In the genomic region with DNA sequence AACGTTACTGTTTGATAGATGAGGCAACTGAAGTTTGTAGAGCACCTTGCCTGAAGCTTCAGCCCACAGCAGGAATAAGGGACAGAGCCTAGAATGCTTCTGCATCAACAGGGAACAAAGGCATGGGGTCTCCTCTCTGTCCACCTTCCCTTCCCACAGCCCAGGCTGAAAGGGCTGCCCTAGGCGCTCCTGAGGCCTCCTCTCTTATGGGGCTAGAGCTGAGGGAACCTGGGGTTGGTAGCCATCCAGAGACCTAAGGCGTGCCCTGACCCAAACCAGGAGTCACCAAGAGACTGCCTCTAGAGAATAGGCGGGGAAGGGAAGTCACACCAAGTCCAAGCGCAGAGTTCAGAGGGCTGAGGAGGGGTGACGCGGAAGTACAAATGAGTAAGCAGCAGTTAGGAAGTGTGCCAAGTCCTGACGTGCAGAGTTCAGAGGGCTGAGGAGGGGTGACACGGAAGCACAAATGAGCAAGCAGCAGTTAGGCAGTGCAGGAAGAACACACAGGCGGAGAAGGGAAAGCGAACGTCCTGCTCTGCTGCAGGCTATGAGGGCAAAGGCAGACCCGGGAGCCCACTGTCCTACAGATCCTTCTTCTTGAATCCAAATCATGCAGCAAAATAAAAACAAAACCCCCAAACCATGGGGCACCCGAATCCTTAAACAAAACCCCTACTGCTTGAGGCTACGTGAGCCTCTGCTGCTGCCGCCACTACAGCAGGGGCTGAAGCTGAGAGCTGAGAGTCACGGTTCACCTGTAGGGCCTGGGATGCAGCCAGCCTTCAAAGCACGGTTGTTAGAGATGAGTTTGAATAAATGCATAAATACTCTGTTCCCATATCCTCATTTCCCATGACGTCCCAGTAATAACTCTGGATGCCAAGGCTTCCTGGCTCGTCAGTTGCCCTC, we compare ENCODE assay signal across 8 cellular contexts. TPM values are rescaled to one million over a fixed set of nuclear protein-coding genes. Genes with fewer than 3 reads are reported as not detected.
DNase-seq lines count a peak whose midpoint lies in the region; ATAC-seq and TF ChIP-seq lines count a peak whose summit lies in the region.

No MANE protein-coding gene starts in this region.

- H3K27me3 ChIP-seq in OCI-LY1 (ENCODE audit: insufficient read depth, low read length) (no peaks in the 10 kb centered on the region), stomach smooth muscle (ENCODE audit: control insufficient read depth in 1 of 2, insufficient read depth in 2 of 2, low read length in 2 of 2) (no peaks in the 10 kb centered on the region)

- H3K4me1 Mint-ChIP-seq in activated T-cell treated with anti-CD3 and anti-CD28 coated beads, Interleukin-2, amount 50 U/mL, for 24 hours (ENCODE audit: low read depth), result peaks cover 34% of the 10 kb centered on the region

- H3K4me1 ChIP-seq in OCI-LY1 (ENCODE audit: insufficient read depth, low read length, severe bottlenecking) (peaks cover 42% of the 10 kb centered on the region), stomach smooth muscle (ENCODE audit: control insufficient read depth, insufficient read depth, low read length) (peaks cover 38% of the 10 kb centered on the region)

- peaks cover 3% of the 10 kb centered on the region; the same call in 1 of the 2 replicates for H3K36me3 ChIP-seq in OCI-LY1 (ENCODE audit: insufficient read depth, low read length)
- peaks cover 1 to 2% of the 10 kb centered on the region in 2 donors for H3K36me3 ChIP-seq in stomach smooth muscle (ENCODE audit: control insufficient read depth in 2 of 2, insufficient read depth in 2 of 2, low read length in 2 of 2)

- no peak overlapping the region for H2AFZ ChIP-seq in OCI-LY1 (ENCODE audit: low read length)

- H3F3A ChIP-seq in OCI-LY1 (ENCODE audit: insufficient read depth, low read length), result no peaks in the 10 kb centered on the region

- peak overlapping the region; percentile 72 for H3K4me2 ChIP-seq in OCI-LY1 (ENCODE audit: low read length)

- H3K36me3 Mint-ChIP-seq in activated T-cell treated with anti-CD3 and anti-CD28 coated beads, Interleukin-2, amount 50 U/mL, for 24 hours (ENCODE audit: low read depth), result peaks cover 7% of the 10 kb centered on the region

- H3K9me2 ChIP-seq in OCI-LY1 (ENCODE audit: low read depth, low read length), result no peaks in the 10 kb centered on the region

- H3K27ac ChIP-seq in OCI-LY1 (ENCODE audit: low read depth, low read length, poor library complexity, severe bottlenecking), result peak overlapping the region; percentile 83
- H3K27ac ChIP-seq in stomach smooth muscle (ENCODE audit: low read length), result peak overlapping the region; percentile 53

- H3K9me3 Mint-ChIP-seq in activated T-cell treated with anti-CD3 and anti-CD28 coated beads, Interleukin-2, amount 50 U/mL, for 24 hours, result no peaks in the 10 kb centered on the region

- no peaks in the 10 kb centered on the region for H4K20me1 ChIP-seq in OCI-LY1 (ENCODE audit: insufficient read depth, low read length)

- peak; percentile 84 for DNase-seq in activated T-cell treated with anti-CD3 and anti-CD28 coated beads, Interleukin-2, amount 50 U/mL, for 24 hours
- peak; percentile 89 for DNase-seq in fibroblast of peridontal ligament (ENCODE audit: extremely low read depth)
- peak; percentile 23 for DNase-seq in occipital lobe (lab: John Stamatoyannopoulos, UW)
- DNase-seq in NCI-H524 (lab: John Stamatoyannopoulos, UW), result no peak

- H3K9ac ChIP-seq in OCI-LY1 (ENCODE audit: low read length) (peak overlapping the region; percentile 59), stomach smooth muscle (ENCODE audit: low read length in 2 of 2) (no peak overlapping the region)

- peak; percentile 50 for ATAC-seq in HG02678 (IDR thresholded peaks at IDR 0.05; ENCODE audit: unreplicated experiment)

- peaks cover 14% of the 10 kb centered on the region for H3K79me2 ChIP-seq in OCI-LY1 (ENCODE audit: insufficient read depth, low read length)

- no peaks in the 10 kb centered on the region for H3K27me3 Mint-ChIP-seq in activated T-cell treated with anti-CD3 and anti-CD28 coated beads, Interleukin-2, amount 50 U/mL, for 24 hours

- H3K27ac Mint-ChIP-seq in activated T-cell treated with anti-CD3 and anti-CD28 coated beads, Interleukin-2, amount 50 U/mL, for 24 hours, result peak overlapping the region; percentile 95

- peak overlapping the region; percentile 30; the same call in 1 of the 2 replicates for H3K4me3 ChIP-seq in GM08714 (ENCODE audit: low read length)
- H3K4me3 ChIP-seq in OCI-LY1 (ENCODE audit: low read depth, low read length, poor library complexity, severe bottlenecking), result peak overlapping the region; percentile 88
- H3K4me3 ChIP-seq in stomach smooth muscle (ENCODE audit: low read length in 2 of 2), result peak overlapping the region in 1 of 2 donors; percentile 35

- no peaks in the 10 kb centered on the region for H3K9me3 ChIP-seq in OCI-LY1 (ENCODE audit: low read length)
- H3K9me3 ChIP-seq in stomach smooth muscle (ENCODE audit: control insufficient read depth in 2 of 2, low read length in 2 of 2), result no peaks in the 10 kb centered on the region

- H3K4me3 Mint-ChIP-seq in activated T-cell treated with anti-CD3 and anti-CD28 coated beads, Interleukin-2, amount 50 U/mL, for 24 hours, result peak overlapping the region; percentile 94

- TF ChIP-seq CTCF in OCI-LY1 (IDR thresholded peaks at IDR 0.05; ENCODE audit: low read length), result no peak

RNA-seq across cellular contexts. Expression of gene SPG7, which starts 2.7 kb away (rescaled TPM):
- 78.1 TPM for total RNA-seq in occipital lobe

RNA-seq across cellular contexts. Expression of gene ANKRD11, which starts 15.1 kb away (rescaled TPM):
- total RNA-seq in occipital lobe, result 27.5 TPM

RNA-seq across cellular contexts. Expression of gene RPL13, which starts 55.0 kb away (rescaled TPM):
- total RNA-seq in occipital lobe, result 2,357 TPM

Comparison
In these comparisons a context has a peak if more than half of its experiments do, and no peak if none do; other contexts are left out.
1. DNase-seq: peak in activated T-cell treated with anti-CD3 and anti-CD28 coated beads, Interleukin-2, amount 50 U/mL, for 24 hours (single experiment), fibroblast of peridontal ligament (single experiment) and occipital lobe (single experiment); none in NCI-H524 (0 of 2).